Comparison of ENCODE assay signal across 13 cellular contexts in the genomic region with DNA sequence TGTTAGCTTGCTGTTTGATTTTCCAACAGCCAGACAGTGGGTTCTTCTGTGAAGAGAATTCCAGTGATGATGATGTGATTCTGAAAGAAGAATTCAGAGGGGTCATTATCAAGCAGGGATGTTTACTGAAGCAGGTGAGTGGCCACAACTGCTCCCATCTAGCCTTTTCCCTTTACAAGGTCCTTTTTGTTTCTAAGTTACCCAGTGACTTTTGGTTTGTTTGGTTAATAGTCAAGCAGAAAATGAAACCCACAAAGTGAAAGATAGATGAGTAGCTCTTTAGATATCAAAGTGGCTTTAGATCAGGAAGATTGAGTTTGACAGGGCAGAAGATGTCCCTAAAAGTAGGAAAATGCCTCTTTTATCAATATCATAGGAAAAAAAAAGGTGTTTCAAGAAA. TPM values are rescaled to one million over a fixed set of nuclear protein-coding genes. Genes with fewer than 3 reads are reported as not detected.
DNase-seq lines count a peak whose midpoint lies in the region; ATAC-seq, FAIRE-seq and TF ChIP-seq lines count a peak whose summit lies in the region.
"Had no signal": no experiment of that assay in that cellular context is flagged by ENCODE, and none has a peak within 500 bp of the region (broad histone marks: within the 10 kb centered on the region; RNA-seq: fewer than 3 reads in every experiment).

No MANE protein-coding gene starts in this region.

- intact Hi-C loops in GM12878 (cut with micrococcal nuclease; ENCODE audit: unreplicated experiment) = loop anchor here (1.0 kb wide), 2 partner anchors 36 to 53 kb away; no protein-coding TSS in a partner anchor
- intact Hi-C loops in A673 (cut with micrococcal nuclease; ENCODE audit: unreplicated experiment) = no loop called here

- no peak for TF ChIP-seq RAD21 in GM12878 (IDR thresholded peaks at IDR 0.05; ENCODE audit: insufficient read depth, low read depth, low read length)

- H3K27ac ChIP-seq in DOHH2 (ENCODE audit: low read depth, low read length) = peak overlapping the region; percentile 82
- peak overlapping the region; percentile 90 for H3K27ac ChIP-seq in GM12878 (ENCODE audit: control insufficient read depth, insufficient read depth)
- H3K27ac ChIP-seq in A673 (ENCODE audit: low read depth, low read length, poor library complexity, severe bottlenecking) = no peak overlapping the region
- H3K27ac ChIP-seq: cardiac muscle cell, esophagus muscularis mucosa, thyroid gland had no signal

- in situ Hi-C loops in GM12878 (cut with MboI) = loop anchor here (25.0 kb wide), 1 partner anchor 1724 kb away; no protein-coding TSS in a partner anchor

- no peak for TF ChIP-seq CTCF in DOHH2 (IDR thresholded peaks at IDR 0.05; ENCODE audit: low read depth, low read length, poor library complexity, severe bottlenecking)
- no peak for TF ChIP-seq CTCF in GM12878 (IDR thresholded peaks at IDR 0.05 in 2 of 3, conservative IDR thresholded peaks at IDR 0.05 in 1 of 3; ENCODE audit: control insufficient read depth in 2 of 3, extremely low read depth in 1 of 3, insufficient read depth in 1 of 3, low read depth in 3 of 3, low read length in 3 of 3)
- TF ChIP-seq CTCF in A673 (conservative IDR thresholded peaks at IDR 0.05; ENCODE audit: low read depth, low read length) = no peak

- H3F3A ChIP-seq in DOHH2 (ENCODE audit: control insufficient read depth, insufficient read depth) = peaks cover 24% of the 10 kb centered on the region

- H3K4me3 ChIP-seq in DOHH2 (ENCODE audit: low read length) (peak overlapping the region; percentile 47), GM12878 (peak overlapping the region; percentile 62), A673 (ENCODE audit: low read depth, low read length, poor library complexity, severe bottlenecking) (no peak overlapping the region)
- H3K4me3 ChIP-seq: cardiac muscle cell, esophagus muscularis mucosa, thyroid gland had no signal

- H3K9me2 ChIP-seq in DOHH2 (replicated peaks; ENCODE audit: control insufficient read depth, low read length) = no peaks in the 10 kb centered on the region

- H2AFZ ChIP-seq in GM12878 (ENCODE audit: control insufficient read depth, low read depth, low read length) = no peak overlapping the region

- FAIRE-seq in GM12878 (lab: Jason Lieb, UNC) = peak; percentile 47

- DNase-seq in GM12878 (ENCODE audit: low read depth, low spot score) (peak; percentile 68), NCI-H1694 treated with DMSO at 0.1 percent for 48 hours (lab: John Stamatoyannopoulos, UW) (no peak), A673 (ENCODE audit: low spot score) (no peak)
- DNase-seq in stimulated activated naive CD4-positive, alpha-beta T cell (lab: John Stamatoyannopoulos, UW) = no peak
- DNase-seq: NCI-H774; stimulated activated CD4-positive, alpha-beta T cell treated with anti-CD3 and anti-CD28 coated beads, Interleukin-2, amount 100 ng/mL, for 48 hours; thyroid gland had no signal

- no TSS peak for BruUV-seq in GM12878 (replicated peaks; lab: Mats Ljungman, UMichigan)
- BruUV-seq in A673 (replicated peaks; lab: Mats Ljungman, UMichigan) = no TSS peak

- H3K27me3 ChIP-seq in DOHH2 (ENCODE audit: control insufficient read depth, low read length) (no peaks in the 10 kb centered on the region), GM12878 (replicated peaks in 1 of 2; ENCODE audit: control insufficient read depth in 2 of 2, insufficient read depth in 2 of 2, low read length in 1 of 2) (no peaks in the 10 kb centered on the region), A673 (replicated peaks; ENCODE audit: insufficient read depth, low read depth, low read length, poor library complexity) (no peaks in the 10 kb centered on the region)
- H3K27me3 ChIP-seq: cardiac muscle cell, esophagus muscularis mucosa, thyroid gland had no signal

- H3K9me3 ChIP-seq in DOHH2 (ENCODE audit: control insufficient read depth, insufficient read depth, low read length) (no peaks in the 10 kb centered on the region), GM12878 (replicated peaks; ENCODE audit: control insufficient read depth, insufficient read depth, low read length) (no peaks in the 10 kb centered on the region; the same call in 2 of the 3 replicates), A673 (ENCODE audit: low read depth, low read length, poor library complexity, severe bottlenecking) (no peaks in the 10 kb centered on the region)
- H3K9me3 ChIP-seq: esophagus muscularis mucosa, thyroid gland had no signal

- POLR2A ChIA-PET in GM12878 (lab: Charles Lee) = interaction anchor here (0.5 to 9.4 kb wide), 16 partner anchors 8 to 268 kb away, joined by 3 to 71 read pairs (median 6); a partner anchor contains a TSS
- POLR2A ChIA-PET in A673 (lab: Charles Lee; ENCODE audit: low non-redundant PET) = no interaction called here

- H3K36me3 ChIP-seq in DOHH2 (ENCODE audit: control insufficient read depth, low read length) = peaks cover 67% of the 10 kb centered on the region
- peaks cover 18 to 46% of the 10 kb centered on the region in 2 experiments for H3K36me3 ChIP-seq in GM12878 (ENCODE audit: control insufficient read depth in 2 of 2, insufficient read depth in 2 of 2, low read length in 1 of 2)
- H3K36me3 ChIP-seq in A673 (ENCODE audit: insufficient read depth, low read length, poor library complexity, severe bottlenecking) = no peaks in the 10 kb centered on the region
- H3K36me3 ChIP-seq: cardiac muscle cell, esophagus muscularis mucosa, thyroid gland had no signal

- H4K20me1 ChIP-seq in DOHH2 (ENCODE audit: control insufficient read depth, insufficient read depth, low read depth, low read length) (no peaks in the 10 kb centered on the region), GM12878 (ENCODE audit: control insufficient read depth, insufficient read depth) (no peaks in the 10 kb centered on the region)

- H3K79me2 ChIP-seq in DOHH2 (ENCODE audit: control insufficient read depth, low read length) = no peaks in the 10 kb centered on the region
- H3K79me2 ChIP-seq in GM12878 (ENCODE audit: control insufficient read depth, insufficient read depth, low read length) = peaks cover 77% of the 10 kb centered on the region

- H3K9ac ChIP-seq in GM12878 (ENCODE audit: control insufficient read depth, insufficient read depth, low read length) = peak overlapping the region; percentile 73

- SMC1A ChIA-PET in GM12878 (lab: Charles Lee; ENCODE audit: uncharacterized antibody, unreplicated experiment) = interaction anchor here (0.8 to 15.8 kb wide), 18 partner anchors 9 to 135 kb away, joined by 3 to 259 read pairs (median 10); a partner anchor contains a TSS

- peaks cover 74% of the 10 kb centered on the region for H3K4me1 ChIP-seq in DOHH2 (ENCODE audit: control insufficient read depth, low read length)
- peaks cover 62% of the 10 kb centered on the region for H3K4me1 ChIP-seq in GM12878 (ENCODE audit: control insufficient read depth, insufficient read depth, low read length)
- H3K4me1 ChIP-seq in A673 (ENCODE audit: insufficient read depth, low read length, poor library complexity, severe bottlenecking) = peaks cover 13% of the 10 kb centered on the region
- H3K4me1 ChIP-seq: thyroid gland had no signal

- CTCF ChIA-PET in GM12878 (lab: Yijun Ruan, JAX) (interaction anchor here (0.8 to 8.5 kb wide), 18 partner anchors 8 to 77 kb away, joined by 3 to 85 read pairs (median 5); a partner anchor contains a TSS), A673 (lab: Charles Lee) (no interaction called here)

- RAD21 ChIA-PET in GM12878 (lab: Charles Lee; ENCODE audit: unreplicated experiment) = interaction anchor here (0.9 to 14.3 kb wide), 13 partner anchors 10 to 135 kb away, joined by 3 to 211 read pairs (median 32); a partner anchor contains a TSS

- peak in 1 of 2 experiments; percentile 43; a peak in 1 of 4 replicates for TF ChIP-seq EP300 in GM12878 (IDR thresholded peaks at IDR 0.05; ENCODE audit: borderline replicate concordance in 1 of 2, control insufficient read depth in 1 of 2, low read depth in 2 of 2, low read length in 2 of 2)

- no peak for TF ChIP-seq POLR2A in GM12878 (IDR thresholded peaks at IDR 0.05; ENCODE audit: low read depth, low read length)

- peak; percentile 32 for ATAC-seq in GM19324 (IDR thresholded peaks at IDR 0.05; ENCODE audit: low FRiP score, unreplicated experiment)
- ATAC-seq in HG03342 (IDR thresholded peaks at IDR 0.05; ENCODE audit: unreplicated experiment) = peak; percentile 31
- ATAC-seq in GM12878 = peak; percentile 43
- no peak for ATAC-seq in HG03521 (IDR thresholded peaks at IDR 0.05; ENCODE audit: unreplicated experiment)

- H3K4me2 ChIP-seq in DOHH2 (ENCODE audit: low read length) (peak overlapping the region; percentile 60), GM12878 (ENCODE audit: control insufficient read depth, insufficient read depth) (peak overlapping the region; percentile 75)

TF ChIP-seq in GM12878, 131 proteins besides CTCF, POLR2A, EP300 and RAD21 (continues in another document):
- TF ChIP-seq SRF (IDR thresholded peaks at IDR 0.05; ENCODE audit: low read depth in 2 of 2, low read length in 2 of 2) (no peak), BCL11A (IDR thresholded peaks at IDR 0.05; ENCODE audit: low read depth, low read length) (peak; percentile 26), NFXL1 (IDR thresholded peaks at IDR 0.05; ENCODE audit: borderline replicate concordance) (no peak), BHLHE40 (IDR thresholded peaks at IDR 0.05; ENCODE audit: borderline replicate concordance in 1 of 2, low read depth in 2 of 2, low read length in 1 of 2) (0 out of 4 replicates have a peak, but pooled peaks have one; percentile 6), POLR2AphosphoS5 (IDR thresholded peaks at IDR 0.05; ENCODE audit: low read length) (0 out of 2 replicates have a peak, but pooled peaks have one; percentile 17), ZZZ3 (IDR thresholded peaks at IDR 0.05; ENCODE audit: control insufficient read depth, insufficient read length, low read depth) (no peak)

RNA-seq across cellular contexts. Expression of a gene that starts 23.3 kb away (rescaled TPM):
- 397 and 442 TPM in 2 replicates for total RNA-seq in GM12878 (2013; cell fraction: nucleolus; rRNA removed)
- total RNA-seq in GM12878 (2014; rRNA removed) = 270 and 329 TPM in 2 replicates
- 371 and 378 TPM in 2 replicates for total RNA-seq in GM12878 (2014; rRNA removed; fragmentation: Illumina TruSeq; extraction: Trizol)
- total RNA-seq in GM12878 (2021) = 319 and 335 TPM in 2 replicates
- polyA plus RNA-seq in GM12878 (2011; ENCODE audit: low read depth) = 166 TPM
- polyA plus RNA-seq in GM12878 (2011; rRNA removed) = 804 and 985 TPM in 2 replicates
- 433 and 504 TPM in 2 replicates for polyA plus RNA-seq in GM12878 (2011; cell fraction: cytosol; rRNA removed)
- 396 and 451 TPM in 2 replicates for polyA plus RNA-seq in GM12878 (2011; cell fraction: nucleus; rRNA removed)
- 204 and 209 TPM in 2 replicates for polyA plus RNA-seq in GM12878 (2012)
- polyA plus RNA-seq in GM12878 (2014; fragmentation: Illumina TruSeq; extraction: Trizol) = 466 and 545 TPM in 2 replicates
- 100 to 1,000 TPM; 410 to 617 TPM for polyA plus RNA-seq in GM12878 (2014; fragmentation: Nextera tagmentation; extraction: Ambion mirVana)
- polyA plus RNA-seq in GM12878 (2014; rRNA removed) = 283 and 353 TPM in 2 replicates
- polyA plus RNA-seq in GM12878 (2016; fragmentation: Nextera tagmentation; extraction: Ambion mirVana) = 100 to 1,000 TPM; 229 to 238 TPM
- polyA minus RNA-seq in GM12878 (2011; rRNA and poly(A)+ RNA removed) = 394 and 411 TPM in 2 replicates
- 150 and 184 TPM in 2 replicates for polyA minus RNA-seq in GM12878 (2011; cell fraction: cytosol; rRNA and poly(A)+ RNA removed)
- polyA minus RNA-seq in GM12878 (2011; cell fraction: nucleus; rRNA and poly(A)+ RNA removed) = 97.7 and 128 TPM in 2 replicates
- total RNA-seq in A673 (2021) = not detected in 2 replicates
- total RNA-seq: cardiac muscle cell had no signal
- polyA plus RNA-seq: cardiac muscle cell had no signal

Comparison
In these comparisons a context has a peak if more than half of its experiments do, and no peak if none do; other contexts are left out.
1. RNA of a gene that starts 23.3 kb away (total RNA-seq): 270 to 442 TPM in GM12878; not detected in A673; every median in the first group is over 100 times any median in the second.